In genomic region chr14:55803506-55804197, GRCh38 we compare ENCODE assay signal across 18 cellular contexts.
DNase-seq lines count a peak whose midpoint lies in the region; TF ChIP-seq lines count a peak whose summit lies in the region.
"Had no signal": no experiment of that assay in that cellular context is flagged by ENCODE, and none has a peak within 500 bp of the region (broad histone marks: within the 10 kb centered on the region; RNA-seq: fewer than 3 reads in every experiment).

No MANE protein-coding gene starts in this region.

- no peaks in the 10 kb centered on the region for H3K27me3 ChIP-seq in mucosa of stomach (ENCODE audit: control insufficient read depth, insufficient read depth, low read length)
- H3K27me3 ChIP-seq: left lung, right lobe of liver, tibial nerve had no signal

- peaks cover 7% of the 10 kb centered on the region for H3K36me3 Mint-ChIP-seq in activated T-helper 2 cell treated with anti-CD3 and anti-CD28 coated beads, Interferon-gamma antibody, Interleukin-2, Interleukin-4, amounts not matched to agents 10 μg/mL and 5 μg/mL and 100 μg/mL, durations not matched to agents 14 hours and 24 hours and 36 hours (ENCODE audit: low read depth)
- H3K36me3 Mint-ChIP-seq: CD4-positive, CD25-positive, alpha-beta regulatory T cell had no signal

- DNase-seq in EH (ENCODE audit: low read depth) (peak; percentile 19), NCI-H146 treated with DMSO at 0.1 percent for 48 hours (lab: John Stamatoyannopoulos, UW; ENCODE audit: unreplicated experiment) (peak; percentile 29), cardiac fibroblast (ENCODE audit: low read depth in 2 of 2) (peak; percentile 49 to 61), NCI-H187 (lab: John Stamatoyannopoulos, UW) (no peak), amygdala (lab: John Stamatoyannopoulos, UW) (no peak)
- no peak for DNase-seq in activated T-helper 2 cell treated with anti-CD3 and anti-CD28 coated beads, Interferon-gamma antibody, Interleukin-2, Interleukin-4, amounts not matched to agents 10 μg/mL and 5 μg/mL and 100 μg/mL, durations not matched to agents 14 hours and 24 hours and 36 hours (ENCODE audit: low spot score)
- DNase-seq: activated naive CD4-positive, alpha-beta T cell treated with anti-CD3 and anti-CD28 coated beads, Interleukin-2, amount 50 U/mL, for 16 hours; Kasumi-1; left lung; NCI-H2081; right lobe of liver; stimulated activated CD4-positive, alpha-beta T cell treated with anti-CD3 and anti-CD28 coated beads, Interleukin-4, amount 100 ng/mL, for 1 hour had no signal

- H3K4me1 ChIP-seq in mucosa of stomach (ENCODE audit: control insufficient read depth, insufficient read depth, low read length) = peaks cover 65% of the 10 kb centered on the region
- H3K4me1 ChIP-seq: right lobe of liver had no signal

- no peak for TF ChIP-seq CTCF in cardiac fibroblast (IDR thresholded peaks at IDR 0.05; ENCODE audit: low read depth, low read length)

- H3K4me3 ChIP-seq in cardiac fibroblast (replicated peaks in 1 of 2; ENCODE audit: low read depth in 2 of 2, low read length in 2 of 2) (no peak overlapping the region), mucosa of stomach (ENCODE audit: low read length) (no peak overlapping the region)
- H3K4me3 ChIP-seq: GM12878, left lung, right lobe of liver, tibial nerve had no signal

- intact Hi-C loops in activated T-helper 2 cell treated with anti-CD3 and anti-CD28 coated beads, Interferon-gamma antibody, Interleukin-2, Interleukin-4, amounts not matched to agents 10 μg/mL and 5 μg/mL and 100 μg/mL, durations not matched to agents 14 hours and 24 hours and 36 hours (cut with micrococcal nuclease) = loop anchor here (2.0 to 10.0 kb wide), 2 partner anchors 41 to 201 kb away; no protein-coding TSS in a partner anchor

- no peak overlapping the region for H3K27ac Mint-ChIP-seq in activated T-helper 2 cell treated with anti-CD3 and anti-CD28 coated beads, Interferon-gamma antibody, Interleukin-2, Interleukin-4, amounts not matched to agents 10 μg/mL and 5 μg/mL and 100 μg/mL, durations not matched to agents 14 hours and 24 hours and 36 hours

- H3K27me3 Mint-ChIP-seq in activated T-helper 2 cell treated with anti-CD3 and anti-CD28 coated beads, Interferon-gamma antibody, Interleukin-2, Interleukin-4, amounts not matched to agents 10 μg/mL and 5 μg/mL and 100 μg/mL, durations not matched to agents 14 hours and 24 hours and 36 hours (ENCODE audit: low read depth) = no peaks in the 10 kb centered on the region
- H3K27me3 Mint-ChIP-seq: central memory CD8-positive, alpha-beta T cell had no signal

- peaks cover 16% of the 10 kb centered on the region for H3K9me3 Mint-ChIP-seq in activated T-helper 2 cell treated with anti-CD3 and anti-CD28 coated beads, Interferon-gamma antibody, Interleukin-2, Interleukin-4, amounts not matched to agents 10 μg/mL and 5 μg/mL and 100 μg/mL, durations not matched to agents 14 hours and 24 hours and 36 hours
- H3K9me3 Mint-ChIP-seq: central memory CD8-positive, alpha-beta T cell; neural crest cell had no signal

- no peaks in the 10 kb centered on the region for H3K9me3 ChIP-seq in mucosa of stomach (ENCODE audit: control insufficient read depth, low read length)
- H3K9me3 ChIP-seq: left lung, right lobe of liver had no signal

- H3K36me3 ChIP-seq in mucosa of stomach (ENCODE audit: control insufficient read depth, insufficient read depth, low read length) = no peaks in the 10 kb centered on the region
- H3K36me3 ChIP-seq: left lung, right lobe of liver, tibial nerve had no signal

- H3K4me1 Mint-ChIP-seq in activated T-helper 2 cell treated with anti-CD3 and anti-CD28 coated beads, Interferon-gamma antibody, Interleukin-2, Interleukin-4, amounts not matched to agents 10 μg/mL and 5 μg/mL and 100 μg/mL, durations not matched to agents 14 hours and 24 hours and 36 hours (ENCODE audit: low read depth) = peaks cover 32% of the 10 kb centered on the region
- H3K4me1 Mint-ChIP-seq: neural crest cell had no signal

- no peak overlapping the region for H3K4me3 Mint-ChIP-seq in activated T-helper 2 cell treated with anti-CD3 and anti-CD28 coated beads, Interferon-gamma antibody, Interleukin-2, Interleukin-4, amounts not matched to agents 10 μg/mL and 5 μg/mL and 100 μg/mL, durations not matched to agents 14 hours and 24 hours and 36 hours (ENCODE audit: low read depth)
- H3K4me3 Mint-ChIP-seq: CD4-positive, CD25-positive, alpha-beta regulatory T cell; central memory CD8-positive, alpha-beta T cell; neural crest cell had no signal

- H3K9ac ChIP-seq in mucosa of stomach (ENCODE audit: low read length) = peak overlapping the region; percentile 38

Comparison
In these comparisons a context has a peak if more than half of its experiments do, and no peak if none do; other contexts are left out.
1. DNase-seq: peak in EH (single experiment), NCI-H146 treated with DMSO at 0.1 percent for 48 hours (single experiment) and cardiac fibroblast (2 of 2); none in NCI-H187 (0 of 2), amygdala (0 of 56) and activated T-helper 2 cell treated with anti-CD3 and anti-CD28 coated beads, Interferon-gamma antibody, Interleukin-2, Interleukin-4, amounts not matched to agents 10 μg/mL and 5 μg/mL and 100 μg/mL, durations not matched to agents 14 hours and 24 hours and 36 hours (single experiment).